Comparison of ENCODE assay signal across 21 cellular contexts in genomic region chr16:11412175-11412904, GRCh38.
DNase-seq lines count a peak whose midpoint lies in the region; ATAC-seq and TF ChIP-seq lines count a peak whose summit lies in the region.
"Had no signal": no experiment of that assay in that cellular context is flagged by ENCODE, and none has a peak within 500 bp of the region (broad histone marks: within the 10 kb centered on the region; RNA-seq: fewer than 3 reads in every experiment).

No MANE protein-coding gene starts in this region.

- TF ChIP-seq CTCF in neural progenitor cell (IDR thresholded peaks at IDR 0.05) = no peak

- no peak overlapping the region for H3K9ac ChIP-seq in neural progenitor cell

- H3K4me1 ChIP-seq in right cardiac atrium (ENCODE audit: control insufficient read depth, insufficient read depth, low read length) (no peaks in the 10 kb centered on the region), neural progenitor cell (peaks cover 6% of the 10 kb centered on the region)

- H3K36me3 Mint-ChIP-seq in activated naive CD8-positive, alpha-beta T cell treated with anti-CD3 and anti-CD28 coated beads, Interleukin-2, amount 50 U/mL, for 24 hours (ENCODE audit: low read depth) = no peaks in the 10 kb centered on the region
- H3K36me3 Mint-ChIP-seq in neural progenitor cell = no peaks in the 10 kb centered on the region

- 83% methylated on average over 10 of the region's 10 CpGs for WGBS in right cardiac atrium

- H3K27me3 ChIP-seq in right cardiac atrium (ENCODE audit: control insufficient read depth, insufficient read depth) (no peaks in the 10 kb centered on the region), neural progenitor cell (no peaks in the 10 kb centered on the region)

- H3F3A ChIP-seq in neural progenitor cell (ENCODE audit: low read depth) = no peaks in the 10 kb centered on the region

- H3K9me3 Mint-ChIP-seq in activated naive CD8-positive, alpha-beta T cell treated with anti-CD3 and anti-CD28 coated beads, Interleukin-2, amount 50 U/mL, for 24 hours = no peaks in the 10 kb centered on the region
- no peaks in the 10 kb centered on the region for H3K9me3 Mint-ChIP-seq in neural progenitor cell
- no peaks in the 10 kb centered on the region for H3K9me3 Mint-ChIP-seq in stimulated activated naive CD8-positive, alpha-beta T cell treated with anti-CD3 and anti-CD28 coated beads, Interleukin-15, amount 100 ng/mL, for 72 hours

- H4K20me1 ChIP-seq in neural progenitor cell (ENCODE audit: low read depth) = no peaks in the 10 kb centered on the region

- H2AFZ ChIP-seq in neural progenitor cell (replicated peaks) = no peak overlapping the region

- no peaks in the 10 kb centered on the region for H3K9me3 ChIP-seq in right cardiac atrium (ENCODE audit: control insufficient read depth, low read length)
- H3K9me3 ChIP-seq in neural progenitor cell (ENCODE audit: low read depth) = no peaks in the 10 kb centered on the region
- H3K9me3 ChIP-seq: A549 had no signal

- H3K27ac ChIP-seq in right cardiac atrium (ENCODE audit: low read length) = no peak overlapping the region
- H3K27ac ChIP-seq in neural progenitor cell = no peak overlapping the region
- H3K27ac ChIP-seq: RWPE1 had no signal

- DNase-seq in Right ventricle myocardium superior (peak; percentile 15), right cardiac atrium (no peak), neural progenitor cell (ENCODE audit: low spot score) (no peak), GDM1 (lab: John Stamatoyannopoulos, UW) (no peak)
- DNase-seq in activated naive CD8-positive, alpha-beta T cell treated with anti-CD3 and anti-CD28 coated beads, Interleukin-2, amount 50 U/mL, for 24 hours = no peak
- peak in 1 of 2 donors; percentile 34 for DNase-seq in stimulated activated naive CD8-positive, alpha-beta T cell treated with anti-CD3 and anti-CD28 coated beads, Interleukin-15, amount 100 ng/mL, for 72 hours
- DNase-seq: EL, GOT3, HCEC 1CT, NCI-H1105, NCI-H146, NCI-H2029, NCI-H226, NCI-H510A treated with DMSO at 0.1 percent for 48 hours, NCI-H748 treated with DMSO at 0.1 percent for 48 hours, SIG-M5 had no signal

- no peak for ATAC-seq in Right ventricle myocardium superior (ENCODE audit: poor library complexity)
- no peak for ATAC-seq in right cardiac atrium
- ATAC-seq in activated naive CD8-positive, alpha-beta T cell treated with anti-CD3 and anti-CD28 coated beads, Interleukin-2, amount 50 U/mL, for 24 hours = peak; percentile 44
- ATAC-seq in stimulated activated naive CD8-positive, alpha-beta T cell treated with anti-CD3 and anti-CD28 coated beads, Interleukin-15, amount 100 ng/mL, for 72 hours = peak; percentile 81
- ATAC-seq in activated CD4-positive, CD25-positive, alpha-beta regulatory T cell treated with anti-CD3 and anti-CD28 coated beads, Interleukin-2, amount 50 U/mL, for 24 hours = no peak
- no peak for ATAC-seq in GM18907 (IDR thresholded peaks at IDR 0.05; ENCODE audit: unreplicated experiment)
- ATAC-seq: A549 had no signal

- H3K36me3 ChIP-seq in neural progenitor cell = no peaks in the 10 kb centered on the region

- no peak overlapping the region for H3K27ac Mint-ChIP-seq in activated naive CD8-positive, alpha-beta T cell treated with anti-CD3 and anti-CD28 coated beads, Interleukin-2, amount 50 U/mL, for 24 hours
- peak overlapping the region; percentile 86 for H3K27ac Mint-ChIP-seq in neural progenitor cell
- H3K27ac Mint-ChIP-seq in stimulated activated naive CD8-positive, alpha-beta T cell treated with anti-CD3 and anti-CD28 coated beads, Interleukin-15, amount 100 ng/mL, for 72 hours = no peak overlapping the region
- H3K27ac Mint-ChIP-seq: B cell had no signal

- H3K4me3 Mint-ChIP-seq in activated naive CD8-positive, alpha-beta T cell treated with anti-CD3 and anti-CD28 coated beads, Interleukin-2, amount 50 U/mL, for 24 hours = no peak overlapping the region
- no peak overlapping the region for H3K4me3 Mint-ChIP-seq in neural progenitor cell
- H3K4me3 Mint-ChIP-seq in stimulated activated naive CD8-positive, alpha-beta T cell treated with anti-CD3 and anti-CD28 coated beads, Interleukin-15, amount 100 ng/mL, for 72 hours = no peak overlapping the region
- H3K4me3 Mint-ChIP-seq: B cell had no signal

- H3K4me2 ChIP-seq in neural progenitor cell = no peak overlapping the region
- H3K4me2 ChIP-seq: A549 had no signal

- H3K4me3 ChIP-seq in right cardiac atrium (ENCODE audit: low read length) (no peak overlapping the region), neural progenitor cell (no peak overlapping the region)
- H3K4me3 ChIP-seq: A549 had no signal

- H3K27me3 Mint-ChIP-seq in activated naive CD8-positive, alpha-beta T cell treated with anti-CD3 and anti-CD28 coated beads, Interleukin-2, amount 50 U/mL, for 24 hours = no peaks in the 10 kb centered on the region
- H3K27me3 Mint-ChIP-seq in neural progenitor cell (ENCODE audit: insufficient read depth, low read depth) = peaks cover 8% of the 10 kb centered on the region
- no peaks in the 10 kb centered on the region for H3K27me3 Mint-ChIP-seq in stimulated activated naive CD8-positive, alpha-beta T cell treated with anti-CD3 and anti-CD28 coated beads, Interleukin-15, amount 100 ng/mL, for 72 hours
- H3K27me3 Mint-ChIP-seq: B cell had no signal

- H3K4me1 Mint-ChIP-seq in activated naive CD8-positive, alpha-beta T cell treated with anti-CD3 and anti-CD28 coated beads, Interleukin-2, amount 50 U/mL, for 24 hours = peaks cover 4% of the 10 kb centered on the region
- peaks cover 9% of the 10 kb centered on the region for H3K4me1 Mint-ChIP-seq in neural progenitor cell
- H3K4me1 Mint-ChIP-seq in stimulated activated naive CD8-positive, alpha-beta T cell treated with anti-CD3 and anti-CD28 coated beads, Interleukin-15, amount 100 ng/mL, for 72 hours = peaks cover 7% of the 10 kb centered on the region

- H3K79me2 ChIP-seq in neural progenitor cell (ENCODE audit: low read depth) = no peaks in the 10 kb centered on the region

- intact Hi-C loops in Right ventricle myocardium superior (cut with DNase I) (no loop called here), right cardiac atrium (cut with DNase I) (no loop called here)

Comparison
In these comparisons a context has a peak if more than half of its experiments do, and no peak if none do; other contexts are left out.
1. ATAC-seq: peak in activated naive CD8-positive, alpha-beta T cell treated with anti-CD3 and anti-CD28 coated beads, Interleukin-2, amount 50 U/mL, for 24 hours (single experiment) and stimulated activated naive CD8-positive, alpha-beta T cell treated with anti-CD3 and anti-CD28 coated beads, Interleukin-15, amount 100 ng/mL, for 72 hours (single experiment); none in Right ventricle myocardium superior (single experiment), right cardiac atrium (0 of 2), activated CD4-positive, CD25-positive, alpha-beta regulatory T cell treated with anti-CD3 and anti-CD28 coated beads, Interleukin-2, amount 50 U/mL, for 24 hours (0 of 2) and GM18907 (single experiment).